ENCODE assay signal across 8 cellular contexts in the genomic region with DNA sequence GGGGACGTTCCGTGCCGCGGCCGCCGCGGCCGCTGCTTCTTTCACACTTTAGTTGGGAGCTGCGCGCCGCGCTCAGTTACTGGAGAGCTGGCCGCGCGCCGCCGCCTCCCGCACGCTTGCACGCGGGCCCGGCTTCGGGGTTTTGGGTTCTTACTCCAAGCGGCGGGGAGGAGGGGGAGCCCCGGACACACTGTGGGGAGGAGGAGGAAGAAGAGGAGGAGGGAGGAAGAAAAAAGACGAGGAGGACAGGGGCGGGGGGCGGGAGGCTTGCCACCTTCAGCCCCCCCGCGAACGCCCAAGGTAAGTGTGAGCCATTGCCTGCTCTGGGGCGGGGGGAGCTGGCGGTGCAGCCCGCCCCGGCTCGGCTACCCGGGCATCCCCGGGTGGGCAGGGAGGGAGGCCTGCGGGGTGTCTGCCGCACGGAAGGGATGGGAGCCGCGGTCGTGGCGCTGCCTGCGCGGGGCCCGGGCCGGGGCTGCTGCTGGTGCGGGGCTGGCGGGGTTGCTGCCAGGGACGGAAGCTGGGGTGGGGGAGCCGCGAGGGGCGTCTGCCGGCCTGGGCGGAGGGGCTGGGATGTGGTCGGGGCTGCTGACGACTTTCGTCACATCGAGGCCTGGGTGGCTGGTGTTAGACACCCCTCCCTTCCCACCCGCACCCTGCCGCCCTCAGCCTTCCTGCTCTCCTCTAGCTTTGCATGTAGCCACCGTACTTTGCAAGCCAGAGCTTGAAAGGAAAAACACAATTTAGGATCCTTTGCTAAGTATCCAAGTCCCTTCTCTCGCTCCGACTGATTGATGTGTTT. TPM values are rescaled to one million over a fixed set of nuclear protein-coding genes. Genes with fewer than 3 reads are reported as not detected.
DNase-seq lines count a peak whose midpoint lies in the region; ATAC-seq and TF ChIP-seq lines count a peak whose summit lies in the region.

No MANE protein-coding gene starts in this region.

- WGBS in spleen, 5 donors: 0 to 1% (median 1%) methylated on average over 40 to 67 of the region's 67 CpGs

- peak overlapping the region; percentile 66 for H3K9ac ChIP-seq in iPS-18a (ENCODE audit: low read length)

- no peaks in the 10 kb centered on the region for H3K36me3 ChIP-seq in DOHH2 (ENCODE audit: control insufficient read depth, low read length)
- H3K36me3 ChIP-seq in SJCRH30: no peaks in the 10 kb centered on the region
- no peaks in the 10 kb centered on the region for H3K36me3 ChIP-seq in iPS-18a (ENCODE audit: control insufficient read depth, low read depth, low read length)
- H3K36me3 ChIP-seq in spleen: no peaks in the 10 kb centered on the region

- intact Hi-C loops in spleen (cut with DNase I; ENCODE audit: low total_unique reads): no loop called here

- H3K9me2 ChIP-seq in DOHH2 (replicated peaks; ENCODE audit: control insufficient read depth, low read length): no peaks in the 10 kb centered on the region

- peak overlapping the region; percentile 81 for H3K4me2 ChIP-seq in DOHH2 (ENCODE audit: low read length)

- no peak overlapping the region for H3K27ac ChIP-seq in DOHH2 (ENCODE audit: low read depth, low read length)
- H3K27ac ChIP-seq in SJCRH30: no peak overlapping the region
- H3K27ac ChIP-seq in iPS-18a (ENCODE audit: low read length): no peak overlapping the region
- H3K27ac ChIP-seq in spleen: peak overlapping the region; percentile 62 to 91 (median 88)

- H3K4me1 ChIP-seq in DOHH2 (ENCODE audit: control insufficient read depth, low read length) (peaks cover 4% of the 10 kb centered on the region; the same call in 1 of the 2 replicates), SJCRH30 (no peaks in the 10 kb centered on the region; the same call in 1 of the 2 replicates), iPS-18a (ENCODE audit: control insufficient read depth, low read depth, low read length) (peaks cover 37% of the 10 kb centered on the region), spleen (peaks cover 0 to 49% (median 30%) of the 10 kb centered on the region in 6 donors)

- DNase-seq in SJCRH30 (peak; percentile 22 to 28), astrocyte of the hippocampus (ENCODE audit: low read depth, low spot score) (peak; percentile 61), spleen (peak; percentile 87), NOMO-1 treated with dmso at 0.1 percent for 144 hours (lab: John Stamatoyannopoulos, UW; ENCODE audit: unreplicated experiment) (no peak), OCI-M2 (lab: John Stamatoyannopoulos, UW; ENCODE audit: unreplicated experiment) (no peak)

- no peak for TF ChIP-seq CTCF in DOHH2 (IDR thresholded peaks at IDR 0.05; ENCODE audit: low read depth, low read length, poor library complexity, severe bottlenecking)
- TF ChIP-seq CTCF in spleen (IDR thresholded peaks at IDR 0.05 in 8 of 11, conservative IDR thresholded peaks at IDR 0.05 in 3 of 11): no peak

- peaks cover 67% of the 10 kb centered on the region for H3K27me3 ChIP-seq in DOHH2 (ENCODE audit: control insufficient read depth, low read length)
- H3K27me3 ChIP-seq in SJCRH30: no peaks in the 10 kb centered on the region; the same call in 1 of the 2 replicates
- H3K27me3 ChIP-seq in iPS-18a (ENCODE audit: control insufficient read depth, insufficient read depth, low read length): peaks cover 23% of the 10 kb centered on the region
- peaks cover 0 to 43% (median 6%) of the 10 kb centered on the region in 7 donors for H3K27me3 ChIP-seq in spleen (replicated peaks in 1 of 7)

- no peaks in the 10 kb centered on the region for H3K9me3 ChIP-seq in DOHH2 (ENCODE audit: control insufficient read depth, insufficient read depth, low read length)
- no peaks in the 10 kb centered on the region for H3K9me3 ChIP-seq in SJCRH30 (replicated peaks)
- H3K9me3 ChIP-seq in iPS-18a (ENCODE audit: control insufficient read depth, low read depth, low read length): no peaks in the 10 kb centered on the region
- no peaks in the 10 kb centered on the region for H3K9me3 ChIP-seq in spleen

- no peaks in the 10 kb centered on the region for H3K79me2 ChIP-seq in DOHH2 (ENCODE audit: control insufficient read depth, low read length)

- no peak for TF ChIP-seq POLR2A in spleen (IDR thresholded peaks at IDR 0.05)

- H3K4me3 ChIP-seq in DOHH2 (ENCODE audit: low read length): peak overlapping the region; percentile 67
- peak overlapping the region; percentile 71 for H3K4me3 ChIP-seq in SJCRH30
- peak overlapping the region; percentile 96 for H3K4me3 ChIP-seq in iPS-18a (ENCODE audit: low read length)
- peak overlapping the region; percentile 63 to 79 (median 74) for H3K4me3 ChIP-seq in spleen

- no peaks in the 10 kb centered on the region for H4K20me1 ChIP-seq in DOHH2 (ENCODE audit: control insufficient read depth, insufficient read depth, low read depth, low read length)

- ATAC-seq in HG02642 (IDR thresholded peaks at IDR 0.05; ENCODE audit: poor library complexity, unreplicated experiment): peak; percentile 16

- no peaks in the 10 kb centered on the region for H3F3A ChIP-seq in DOHH2 (ENCODE audit: control insufficient read depth, insufficient read depth)

RNA-seq across cellular contexts. Expression of a gene that starts 0.4 kb away (rescaled TPM):
- 5.8 and 7.5 TPM in 2 replicates for total RNA-seq in SJCRH30 (2014; rRNA removed; shearing (Covaris generic))
- 10 to 100 TPM; 24.2 to 60.4 (median 39.5) TPM for total RNA-seq in spleen
- polyA plus RNA-seq in spleen: 10 to 100 TPM in 2 of 3 donors, 1 to 10 TPM in 1; 9.7 to 16.6 (median 13.0) TPM

Comparison
In these comparisons a context has a peak if more than half of its experiments do, and no peak if none do; other contexts are left out.
1. H3K27ac ChIP-seq: peak in spleen (8 of 8); none in DOHH2 (single experiment), SJCRH30 (single experiment) and iPS-18a (single experiment).
2. DNase-seq: peak in SJCRH30 (2 of 2), astrocyte of the hippocampus (single experiment) and spleen (single experiment); none in NOMO-1 treated with dmso at 0.1 percent for 144 hours (single experiment) and OCI-M2 (single experiment).
3. Peak in every context shown above with its lines, with median percentiles within 50 percentile points of each other: H3K4me3 ChIP-seq.